In the genomic region with DNA sequence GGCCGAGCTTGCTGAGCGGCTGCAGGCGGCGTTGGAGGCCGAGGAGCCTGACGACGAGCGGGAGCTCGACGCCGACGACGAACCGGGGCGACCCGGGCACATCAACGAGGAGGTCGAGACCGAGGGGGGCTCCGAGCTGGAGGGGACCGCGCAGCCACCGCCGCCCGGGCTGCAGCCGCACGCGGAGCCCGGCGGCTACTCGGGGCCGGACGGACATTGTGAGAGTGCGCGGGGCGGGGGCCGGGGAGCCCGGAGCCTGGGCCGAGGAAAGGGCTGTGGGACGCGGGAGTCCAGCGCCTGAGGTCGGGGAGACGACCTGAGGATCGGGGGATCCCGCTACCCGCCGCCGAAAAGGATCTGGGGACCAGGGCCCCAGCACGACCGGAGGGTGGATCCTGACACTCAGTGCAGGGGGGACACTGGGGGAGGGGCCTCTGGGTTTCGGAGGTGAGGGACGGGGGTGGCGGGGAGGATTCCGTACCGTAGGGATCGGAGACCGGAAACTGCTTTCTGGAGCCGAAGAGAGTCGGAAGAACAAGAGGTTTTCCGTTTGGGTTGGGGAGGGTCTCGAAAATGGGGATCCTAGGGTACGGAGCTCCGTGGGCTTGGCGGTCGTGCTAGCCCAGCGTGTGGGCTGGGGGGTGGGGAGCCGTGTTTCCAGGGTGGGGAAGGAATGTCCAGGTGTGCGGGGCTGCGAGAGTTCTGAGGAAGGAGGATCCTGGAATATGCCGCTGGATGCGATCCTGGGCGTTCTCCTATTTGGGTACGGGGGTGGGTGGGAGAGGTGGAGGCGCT, we compare ENCODE assay signal across 8 cellular contexts. TPM values are rescaled to one million over a fixed set of nuclear protein-coding genes. Genes with fewer than 3 reads are reported as not detected.
A peak's percentile ranks its signal among the peaks of the same experiment; 100 is the strongest.
DNase-seq lines count a peak whose midpoint lies in the region; ATAC-seq and TF ChIP-seq lines count a peak whose summit lies in the region.

No MANE protein-coding gene starts in this region.

- no peaks in the 10 kb centered on the region for H3K9me3 Mint-ChIP-seq in activated CD8-positive, alpha-beta T cell treated with anti-CD3 and anti-CD28 coated beads for 36 hours
- H3K9me3 Mint-ChIP-seq in effector memory CD8-positive, alpha-beta T cell, result no peaks in the 10 kb centered on the region

- no peak for ATAC-seq in activated CD8-positive, alpha-beta T cell treated with anti-CD3 and anti-CD28 coated beads for 36 hours
- no peak for ATAC-seq in effector memory CD8-positive, alpha-beta T cell (replicated peaks)
- no peak for ATAC-seq in mucosa of descending colon

- no peak for TF ChIP-seq CTCF in activated CD8-positive, alpha-beta T cell treated with anti-CD3 and anti-CD28 coated beads for 36 hours (IDR thresholded peaks at IDR 0.05)
- no peak for TF ChIP-seq CTCF in mucosa of descending colon (IDR thresholded peaks at IDR 0.05)

- H3K36me3 Mint-ChIP-seq in activated CD8-positive, alpha-beta T cell treated with anti-CD3 and anti-CD28 coated beads for 36 hours (ENCODE audit: low read depth), result peaks cover 37% of the 10 kb centered on the region
- peaks cover 81% of the 10 kb centered on the region for H3K36me3 Mint-ChIP-seq in effector memory CD8-positive, alpha-beta T cell (ENCODE audit: insufficient read depth)

- peaks cover 12% of the 10 kb centered on the region for H3K36me3 ChIP-seq in mucosa of descending colon (ENCODE audit: low read depth)

- DNase-seq in NCI-H2029 (lab: John Stamatoyannopoulos, UW) (peak; percentile 33), NCI-H2029 treated with DMSO at 0.1 percent for 48 hours (lab: John Stamatoyannopoulos, UW) (no peak), NCI-H1105 treated with DMSO at 0.1 percent for 48 hours (lab: John Stamatoyannopoulos, UW) (peak; percentile 23), mucosa of descending colon (peak; percentile 66 to 79 (median 73)), DMS114 treated with DMSO at 0.1 percent for 48 hours (lab: John Stamatoyannopoulos, UW; ENCODE audit: unreplicated experiment) (no peak)
- peak; percentile 75 for DNase-seq in activated CD8-positive, alpha-beta T cell treated with anti-CD3 and anti-CD28 coated beads for 36 hours
- peak; percentile 23 to 33 (median 27) for DNase-seq in effector memory CD8-positive, alpha-beta T cell
- peak; percentile 38 to 62 for DNase-seq in stimulated activated CD8-positive, alpha-beta memory T cell treated with anti-CD3 and anti-CD28 coated beads, Interleukin-7, amount 100 ng/mL, for 48 hours (ENCODE audit: extremely low read depth in 1 of 2, low read depth in 1 of 2)

- H3K4me1 ChIP-seq in mucosa of descending colon (ENCODE audit: low read depth), result peaks cover 27% of the 10 kb centered on the region

- no peaks in the 10 kb centered on the region for H3K27me3 Mint-ChIP-seq in activated CD8-positive, alpha-beta T cell treated with anti-CD3 and anti-CD28 coated beads for 36 hours
- no peaks in the 10 kb centered on the region for H3K27me3 Mint-ChIP-seq in effector memory CD8-positive, alpha-beta T cell

- peak overlapping the region; percentile 77 for H3K4me3 ChIP-seq in mucosa of descending colon

- H3K4me1 Mint-ChIP-seq in activated CD8-positive, alpha-beta T cell treated with anti-CD3 and anti-CD28 coated beads for 36 hours (ENCODE audit: low read depth), result peaks cover 31% of the 10 kb centered on the region
- H3K4me1 Mint-ChIP-seq in effector memory CD8-positive, alpha-beta T cell (ENCODE audit: low read depth in 2 of 2), result peaks cover 45 to 47% of the 10 kb centered on the region in 2 donors

- CTCF ChIA-PET in activated CD8-positive, alpha-beta T cell treated with anti-CD3 and anti-CD28 coated beads for 36 hours (lab: Charles Lee), result interaction anchor here (0.6 to 5.0 kb wide), 8 partner anchors 27 to 87 kb away, joined by 3 to 59 read pairs (median 6); a partner anchor contains a TSS

- H3K27ac Mint-ChIP-seq in activated CD8-positive, alpha-beta T cell treated with anti-CD3 and anti-CD28 coated beads for 36 hours, result peak overlapping the region; percentile 100
- H3K27ac Mint-ChIP-seq in effector memory CD8-positive, alpha-beta T cell, result peak overlapping the region; percentile 100

- intact Hi-C loops in activated CD8-positive, alpha-beta T cell treated with anti-CD3 and anti-CD28 coated beads for 36 hours (cut with micrococcal nuclease), result loop anchor here (5.0 to 10.0 kb wide), 2 partner anchors 37 to 90 kb away; a partner anchor contains a TSS
- intact Hi-C loops in mucosa of descending colon (cut with DNase I, micrococcal nuclease), result loop anchor here in 1 of 2 donors (5.0 kb wide), 1 partner anchor 62 kb away; no protein-coding TSS in a partner anchor

- POLR2A ChIA-PET in activated CD8-positive, alpha-beta T cell treated with anti-CD3 and anti-CD28 coated beads for 36 hours (lab: Charles Lee), result interaction anchor here (0.6 to 8.5 kb wide), 21 partner anchors 9 to 515 kb away, joined by 3 to 179 read pairs (median 5); a partner anchor contains a TSS

- H3K4me3 Mint-ChIP-seq in activated CD8-positive, alpha-beta T cell treated with anti-CD3 and anti-CD28 coated beads for 36 hours, result peak overlapping the region; percentile 95
- H3K4me3 Mint-ChIP-seq in effector memory CD8-positive, alpha-beta T cell, result peak overlapping the region; percentile 92 to 97

- H3K9me3 ChIP-seq in mucosa of descending colon, result no peaks in the 10 kb centered on the region

RNA-seq across cellular contexts. Expression of a gene that starts 0.6 kb away (rescaled TPM):
- 100 to 1,000 TPM; 257 to 259 TPM for total RNA-seq in activated CD8-positive, alpha-beta T cell treated with anti-CD3 and anti-CD28 coated beads for 36 hours
- 100 to 1,000 TPM; 155 to 234 (median 190) TPM for total RNA-seq in mucosa of descending colon

RNA-seq across cellular contexts. Expression of a gene that starts 45.2 kb away (rescaled TPM):
- 10 to 100 TPM; 15.9 to 20.4 TPM for total RNA-seq in activated CD8-positive, alpha-beta T cell treated with anti-CD3 and anti-CD28 coated beads for 36 hours
- total RNA-seq in mucosa of descending colon, result 10 to 100 TPM; 26.2 to 29.6 (median 27.0) TPM

RNA-seq across cellular contexts. Expression of a gene that starts 45.8 kb away (rescaled TPM):
- under 1 TPM; 0.36 to 0.50 TPM for total RNA-seq in activated CD8-positive, alpha-beta T cell treated with anti-CD3 and anti-CD28 coated beads for 36 hours
- 10 to 100 TPM in 2 of 3 donors, 1 to 10 TPM in 1; 7.3 to 93.6 (median 19.3) TPM for total RNA-seq in mucosa of descending colon

Comparison
In these comparisons a context has a peak if more than half of its experiments do, and no peak if none do; other contexts are left out.
1. DNase-seq: peak in NCI-H2029 (single experiment), NCI-H1105 treated with DMSO at 0.1 percent for 48 hours (single experiment), activated CD8-positive, alpha-beta T cell treated with anti-CD3 and anti-CD28 coated beads for 36 hours (single experiment), effector memory CD8-positive, alpha-beta T cell (3 of 3), mucosa of descending colon (3 of 3) and stimulated activated CD8-positive, alpha-beta memory T cell treated with anti-CD3 and anti-CD28 coated beads, Interleukin-7, amount 100 ng/mL, for 48 hours (2 of 2); none in NCI-H2029 treated with DMSO at 0.1 percent for 48 hours (single experiment) and DMS114 treated with DMSO at 0.1 percent for 48 hours (single experiment).
2. RNA of a gene that starts 45.8 kb away (total RNA-seq): 7.3 to 93.6 TPM in mucosa of descending colon; 0.36 to 0.50 TPM in activated CD8-positive, alpha-beta T cell treated with anti-CD3 and anti-CD28 coated beads for 36 hours; every median in the first group is over 4 times any median in the second.